Comparison of ENCODE assay signal across 28 cellular contexts in the genomic region with DNA sequence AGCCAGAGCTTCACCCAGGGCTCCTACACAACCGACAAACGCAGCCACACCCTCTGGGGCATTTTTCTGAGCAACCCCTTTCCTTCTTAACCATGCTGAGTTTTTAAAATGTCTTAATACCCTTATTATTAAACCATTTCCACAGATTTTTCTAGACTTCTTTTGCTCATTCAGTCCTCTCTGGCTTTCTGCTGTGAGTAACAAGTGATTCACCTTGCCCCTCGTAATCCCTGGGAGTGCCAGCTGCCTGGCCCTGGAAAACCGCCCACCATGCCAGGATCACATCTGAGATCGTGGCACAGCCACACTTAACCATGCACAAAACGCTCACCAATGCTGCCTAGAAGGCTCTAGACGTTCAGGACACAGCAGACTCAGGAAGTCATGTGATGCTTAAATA. TPM values are rescaled to one million over a fixed set of nuclear protein-coding genes. Genes with fewer than 3 reads are reported as not detected.
DNase-seq lines count a peak whose midpoint lies in the region; ATAC-seq, FAIRE-seq and TF ChIP-seq lines count a peak whose summit lies in the region.
"Had no signal": no experiment of that assay in that cellular context is flagged by ENCODE, and none has a peak within 500 bp of the region (broad histone marks: within the 10 kb centered on the region; RNA-seq: fewer than 3 reads in every experiment).

No MANE protein-coding gene starts in this region.

- no peak overlapping the region for H3K4me2 ChIP-seq in SK-N-SH
- H3K4me2 ChIP-seq in endothelial cell of umbilical vein (ENCODE audit: insufficient read depth, low read length), result no peak overlapping the region
- no peak overlapping the region for H3K4me2 ChIP-seq in osteoblast (ENCODE audit: insufficient read depth, low read length)
- H3K4me2 ChIP-seq: smooth muscle cell had no signal

- H3K27me3 ChIP-seq in SK-N-SH (ENCODE audit: insufficient read depth), result no peaks in the 10 kb centered on the region
- no peaks in the 10 kb centered on the region for H3K27me3 ChIP-seq in RWPE2 (ENCODE audit: insufficient read depth, poor library complexity, severe bottlenecking)
- no peaks in the 10 kb centered on the region for H3K27me3 ChIP-seq in endothelial cell of umbilical vein (ENCODE audit: control insufficient read depth in 2 of 2, insufficient read depth in 2 of 2, low read length in 2 of 2)
- H3K27me3 ChIP-seq in osteoblast (ENCODE audit: insufficient read depth, low read length), result no peaks in the 10 kb centered on the region
- H3K27me3 ChIP-seq in upper lobe of right lung, result no peaks in the 10 kb centered on the region
- H3K27me3 ChIP-seq: Peyer's patch, SJCRH30 had no signal

- H3K9me3 ChIP-seq in SK-N-SH (no peaks in the 10 kb centered on the region), RWPE2 (ENCODE audit: severe bottlenecking) (peaks cover 5% of the 10 kb centered on the region), endothelial cell of umbilical vein (replicated peaks; ENCODE audit: control insufficient read depth, insufficient read depth, low read length) (no peaks in the 10 kb centered on the region), osteoblast (ENCODE audit: low read depth, low read length) (no peaks in the 10 kb centered on the region), upper lobe of right lung (no peaks in the 10 kb centered on the region)
- H3K9me3 ChIP-seq: Peyer's patch, SJCRH30 had no signal

- CTCF ChIA-PET in SK-N-SH (lab: Yijun Ruan, JAX) (interaction anchor here (1.7 to 8.7 kb wide), 2 partner anchors 228 to 243 kb away, joined by 9 to 90 read pairs; a partner anchor contains a TSS), endothelial cell of umbilical vein (lab: Charles Lee) (interaction anchor here (2.3 kb wide), 1 partner anchor 243 kb away, joined by 7 read pairs; a partner anchor contains a TSS)

- H3K27ac ChIP-seq in SK-N-SH (ENCODE audit: low read depth in 2 of 2, low read length in 1 of 2), result no peak overlapping the region
- no peak overlapping the region for H3K27ac ChIP-seq in RWPE2 (ENCODE audit: poor library complexity, severe bottlenecking)
- no peak overlapping the region for H3K27ac ChIP-seq in endothelial cell of umbilical vein (ENCODE audit: insufficient read depth, low read depth, low read length)
- H3K27ac ChIP-seq in osteoblast (ENCODE audit: low read depth, low read length), result no peak overlapping the region
- no peak overlapping the region for H3K27ac ChIP-seq in upper lobe of right lung
- H3K27ac ChIP-seq: coronary artery, Peyer's patch, SJCRH30 had no signal

- H3K9me1 ChIP-seq in endothelial cell of umbilical vein (replicated peaks; ENCODE audit: control insufficient read depth, extremely low read depth, insufficient read depth, low read length), result no peaks in the 10 kb centered on the region

- intact Hi-C loops in endothelial cell of umbilical vein (cut with micrococcal nuclease) (loop anchor here (5.0 kb wide), 1 partner anchor 47 kb away; no protein-coding TSS in a partner anchor), upper lobe of right lung (cut with DNase I) (loop anchor here (10.0 kb wide), 1 partner anchor 225 kb away; no protein-coding TSS in a partner anchor)

- no peak for TF ChIP-seq RAD21 in SK-N-SH (IDR thresholded peaks at IDR 0.05; ENCODE audit: low read length)

- H4K20me1 ChIP-seq in SK-N-SH (ENCODE audit: insufficient read depth) (no peaks in the 10 kb centered on the region), endothelial cell of umbilical vein (replicated peaks; ENCODE audit: control insufficient read depth, extremely low read depth, insufficient read depth, low read length) (no peaks in the 10 kb centered on the region), osteoblast (ENCODE audit: insufficient read depth, low read length) (no peaks in the 10 kb centered on the region)

- peaks cover 0 to 16% of the 10 kb centered on the region in 2 experiments; a peak in 1 of 4 replicates for H3K4me1 ChIP-seq in SK-N-SH (ENCODE audit: control insufficient read depth in 1 of 2, insufficient read depth in 2 of 2, low read depth in 1 of 2, low read length in 1 of 2)
- peaks cover 18% of the 10 kb centered on the region for H3K4me1 ChIP-seq in RWPE2 (ENCODE audit: insufficient read depth, poor library complexity, severe bottlenecking)
- H3K4me1 ChIP-seq in endothelial cell of umbilical vein (ENCODE audit: control insufficient read depth, extremely low read depth, insufficient read depth, low read length), result peaks cover 3% of the 10 kb centered on the region
- H3K4me1 ChIP-seq in osteoblast (ENCODE audit: insufficient read depth, low read length), result peaks cover 13% of the 10 kb centered on the region
- H3K4me1 ChIP-seq in upper lobe of right lung, result no peaks in the 10 kb centered on the region

- H3K79me2 ChIP-seq in SK-N-SH (ENCODE audit: insufficient read depth) (no peaks in the 10 kb centered on the region), endothelial cell of umbilical vein (ENCODE audit: control insufficient read depth, insufficient read depth, low read length) (no peaks in the 10 kb centered on the region), osteoblast (ENCODE audit: insufficient read depth, low read length) (no peaks in the 10 kb centered on the region)

- H3K4me3 ChIP-seq in SK-N-SH (ENCODE audit: low read depth in 2 of 2, low read length in 1 of 2), result no peak overlapping the region
- no peak overlapping the region for H3K4me3 ChIP-seq in RWPE2 (ENCODE audit: severe bottlenecking)
- no peak overlapping the region for H3K4me3 ChIP-seq in endothelial cell of umbilical vein (replicated peaks in 1 of 3; ENCODE audit: insufficient read depth in 1 of 3, low read depth in 1 of 3, low read length in 3 of 3)
- no peak overlapping the region for H3K4me3 ChIP-seq in osteoblast (ENCODE audit: insufficient read depth, low read length)
- no peak overlapping the region for H3K4me3 ChIP-seq in upper lobe of right lung
- H3K4me3 ChIP-seq: coronary artery, lung, Peyer's patch, SJCRH30, smooth muscle cell had no signal

- ATAC-seq in SK-N-SH treated with all-trans-retinoic acid at 6 μM for 48 hours (no peak), RWPE2 (ENCODE audit: low read depth) (peak; percentile 31; the same call in 1 of the 3 replicates), HG02885 (IDR thresholded peaks at IDR 0.05; ENCODE audit: poor library complexity, unreplicated experiment) (no peak), upper lobe of right lung (no peak)
- ATAC-seq: activated CD4-positive, alpha-beta T cell treated with anti-CD3 and anti-CD28 coated beads for 36 hours; activated T-cell treated with anti-CD3 and anti-CD28 coated beads, Interleukin-2, amount 50 U/mL, for 4 hours; CD8-positive, alpha-beta T cell; stimulated activated memory B cell treated with anti-CD40 and anti-IgM and Interleukin-4, amounts not matched to agents 10 μg/mL and 1 μg/mL and 100 μg/mL, for 72 hours had no signal

- H3K36me3 ChIP-seq in SK-N-SH (replicated peaks in 1 of 2; ENCODE audit: control insufficient read depth in 1 of 2, insufficient read depth in 2 of 2, low read length in 1 of 2), result no peaks in the 10 kb centered on the region
- no peaks in the 10 kb centered on the region for H3K36me3 ChIP-seq in RWPE2 (ENCODE audit: low read depth)
- H3K36me3 ChIP-seq in endothelial cell of umbilical vein (ENCODE audit: control insufficient read depth in 2 of 2, extremely low read depth in 1 of 2, insufficient read depth in 2 of 2, low read length in 2 of 2), result no peaks in the 10 kb centered on the region
- no peaks in the 10 kb centered on the region for H3K36me3 ChIP-seq in osteoblast (ENCODE audit: insufficient read depth, low read length)
- H3K36me3 ChIP-seq in upper lobe of right lung, result no peaks in the 10 kb centered on the region
- H3K36me3 ChIP-seq: Peyer's patch, SJCRH30 had no signal

- TF ChIP-seq CTCF in SK-N-SH (IDR thresholded peaks at IDR 0.05) (no peak), RWPE2 (IDR thresholded peaks at IDR 0.05; ENCODE audit: poor library complexity, severe bottlenecking) (no peak), endothelial cell of umbilical vein (IDR thresholded peaks at IDR 0.05; ENCODE audit: extremely low read depth in 1 of 2, insufficient read depth in 1 of 2, low read depth in 1 of 2, low read length in 2 of 2) (no peak), osteoblast (IDR thresholded peaks at IDR 0.05; ENCODE audit: extremely low read depth, low read depth, low read length) (no peak), upper lobe of right lung (IDR thresholded peaks at IDR 0.05) (no peak)

- H3F3A ChIP-seq in SK-N-SH (replicated peaks; ENCODE audit: insufficient read depth), result no peaks in the 10 kb centered on the region

- dilution Hi-C loops in endothelial cell of umbilical vein (cut with MboI; ENCODE audit: extremely low pct_ligation_motif_present, low sequenced_read_pairs), result loop anchor here (25.0 kb wide), 1 partner anchor 227 kb away; no protein-coding TSS in a partner anchor

- H3K9ac ChIP-seq in SK-N-SH (no peak overlapping the region), endothelial cell of umbilical vein (replicated peaks; ENCODE audit: extremely low read depth, insufficient read depth, low read length) (no peak overlapping the region)

- BruUV-seq in endothelial cell of umbilical vein (replicated peaks; lab: Mats Ljungman, UMichigan), result no TSS peak

- no peak for TF ChIP-seq POLR2A in endothelial cell of umbilical vein (IDR thresholded peaks at IDR 0.05; ENCODE audit: low read depth, low read length)

- 69% methylated on average over 7 of the region's 7 CpGs for WGBS in SK-N-SH (ENCODE audit: low lambda C conversion rate)

- FAIRE-seq in endothelial cell of umbilical vein (lab: Jason Lieb, UNC), result no peak
- FAIRE-seq: TTC549 had no signal

- DNase-seq in SK-N-SH (no peak), RWPE2 (ENCODE audit: low spot score) (no peak), endothelial cell of umbilical vein (ENCODE audit: low read depth, low spot score) (no peak), osteoblast (ENCODE audit: insufficient read length, low spot score, missing footprints) (peak; percentile 82), DMS53 (lab: John Stamatoyannopoulos, UW) (no peak), upper lobe of right lung (no peak)
- DNase-seq: 8988T; activated CD4-positive, alpha-beta T cell treated with anti-CD3 and anti-CD28 coated beads for 36 hours; activated CD8-positive, alpha-beta memory T cell treated with anti-CD3 and anti-CD28 coated beads for 24 hours; activated naive CD4-positive, alpha-beta T cell; activated T-cell treated with anti-CD3 and anti-CD28 coated beads, Interleukin-2, amount 50 U/mL, for 4 hours; amniotic stem cell; CD8-positive, alpha-beta T cell; GF-D8; GOT3; kidney glomerular epithelial cell; NCI-H1436 treated with DMSO at 0.1 percent for 48 hours; NK-92 treated with Interleukin-12 subunit alpha and Interleukin-12 subunit beta, amount 100 ng/mL, for 24 hours; Peyer's patch; SJCRH30; T-helper 1 cell had no signal

- TF ChIP-seq EP300 in SK-N-SH (IDR thresholded peaks at IDR 0.05; ENCODE audit: borderline replicate concordance in 1 of 2, low read depth in 1 of 2, low read length in 1 of 2), result no peak

- no peaks in the 10 kb centered on the region for H3K9me2 ChIP-seq in SK-N-SH

- POLR2A ChIA-PET in SK-N-SH (lab: Yijun Ruan, JAX) (no interaction called here), endothelial cell of umbilical vein (lab: Charles Lee) (no interaction called here)

- H2AFZ ChIP-seq in SK-N-SH (ENCODE audit: low read depth), result no peak overlapping the region
- no peak overlapping the region for H2AFZ ChIP-seq in endothelial cell of umbilical vein (ENCODE audit: low read depth, low read length)
- H2AFZ ChIP-seq in osteoblast (ENCODE audit: low read length), result peak overlapping the region; percentile 21

RNA-seq across cellular contexts. Expression of a gene that starts 25.4 kb away (rescaled TPM):
- polyA plus RNA-seq in SK-N-SH (2012; rRNA removed) (2.4 and 2.7 TPM in 2 replicates), endothelial cell of umbilical vein (3.1 and 3.7 TPM in 2 replicates)
- polyA plus RNA-seq in SK-N-SH (2012; cell fraction: cytosol; rRNA removed), result 1.9 and 2.8 TPM in 2 replicates
- polyA plus RNA-seq in SK-N-SH (2012; cell fraction: nucleus; rRNA removed), result 4.6 and 5.4 TPM in 2 replicates
- total RNA-seq in endothelial cell of umbilical vein (6.2 and 6.5 TPM in 2 replicates), osteoblast (1.8 and 2.2 TPM in 2 replicates), upper lobe of right lung (6.7 TPM)
- 3.5 and 3.9 TPM in 2 replicates for polyA plus RNA-seq in endothelial cell of umbilical vein (2011; cell fraction: cytosol; rRNA removed)
- 8.5 TPM in 2 replicates for polyA plus RNA-seq in endothelial cell of umbilical vein (2011; cell fraction: nucleus; rRNA removed)
- 2.9 and 3.3 TPM in 2 replicates for polyA plus RNA-seq in endothelial cell of umbilical vein (2012)
- polyA minus RNA-seq in endothelial cell of umbilical vein, result 3.8 and 11.9 TPM in 2 replicates
- polyA minus RNA-seq in endothelial cell of umbilical vein (2011; cell fraction: cytosol; rRNA and poly(A)+ RNA removed), result not detected
- 2.9 and 3.0 TPM in 2 replicates for polyA minus RNA-seq in endothelial cell of umbilical vein (2011; cell fraction: nucleus; rRNA and poly(A)+ RNA removed)

RNA-seq across cellular contexts. Expression of a gene that starts 44.3 kb away (rescaled TPM):
- 76.2 and 85.1 TPM in 2 replicates for polyA plus RNA-seq in SK-N-SH (2012; rRNA removed)
- 29.3 and 38.8 TPM in 2 replicates for polyA plus RNA-seq in SK-N-SH (2012; cell fraction: cytosol; rRNA removed)
- 289 and 297 TPM in 2 replicates for polyA plus RNA-seq in SK-N-SH (2012; cell fraction: nucleus; rRNA removed)
- total RNA-seq in endothelial cell of umbilical vein, result 45.3 and 47.9 TPM in 2 replicates
- 49.7 and 50.2 TPM in 2 replicates for polyA plus RNA-seq in endothelial cell of umbilical vein
- polyA plus RNA-seq in endothelial cell of umbilical vein (2011; cell fraction: cytosol; rRNA removed), result 39.7 and 41.8 TPM in 2 replicates
- 200 and 207 TPM in 2 replicates for polyA plus RNA-seq in endothelial cell of umbilical vein (2011; cell fraction: nucleus; rRNA removed)
- polyA plus RNA-seq in endothelial cell of umbilical vein (2012), result 29.8 and 33.5 TPM in 2 replicates
- 51.3 and 55.2 TPM in 2 replicates for polyA minus RNA-seq in endothelial cell of umbilical vein
- polyA minus RNA-seq in endothelial cell of umbilical vein (2011; cell fraction: cytosol; rRNA and poly(A)+ RNA removed), result 9.0 TPM
- 54.5 and 66.9 TPM in 2 replicates for polyA minus RNA-seq in endothelial cell of umbilical vein (2011; cell fraction: nucleus; rRNA and poly(A)+ RNA removed)
- total RNA-seq in osteoblast, result 25.3 and 29.2 TPM in 2 replicates
- 40.3 TPM for total RNA-seq in upper lobe of right lung
